Comparison of ENCODE assay signal across 8 cellular contexts in genomic region chr16:8621572-8622314, GRCh38. TPM values are rescaled to one million over a fixed set of nuclear protein-coding genes. Genes with fewer than 3 reads are reported as not detected.
DNase-seq lines count a peak whose midpoint lies in the region; ATAC-seq and TF ChIP-seq lines count a peak whose summit lies in the region.

TSS of gene METTL22 (plus strand) at chr16:8621698. CDS start at chr16:8625666, 3,968 bp downstream.

- peak within 1 kb of the TSS; percentile 89 for H3K27ac Mint-ChIP-seq in activated T-helper 17 cell treated with anti-CD3 and anti-CD28 coated beads, Interleukin-2, amount 50 U/mL, for 72 hours
- peak within 1 kb of the TSS; percentile 75 to 93 (median 87) for H3K27ac Mint-ChIP-seq in naive thymus-derived CD4-positive, alpha-beta T cell
- peak within 1 kb of the TSS; percentile 91 for H3K27ac Mint-ChIP-seq in stimulated activated memory B cell treated with anti-CD40 and anti-IgM and Interleukin-4, amounts not matched to agents 10 μg/mL and 1 μg/mL and 100 μg/mL, for 72 hours

- H3F3A ChIP-seq in DOHH2 (ENCODE audit: control insufficient read depth, insufficient read depth) (no peaks in the 10 kb centered on the region), GM23248 (ENCODE audit: insufficient read depth) (peaks cover 9% of the 10 kb centered on the region; the same call in 1 of the 2 replicates)

- peaks cover 4% of the 10 kb centered on the region for H3K27me3 Mint-ChIP-seq in activated T-helper 17 cell treated with anti-CD3 and anti-CD28 coated beads, Interleukin-2, amount 50 U/mL, for 72 hours
- H3K27me3 Mint-ChIP-seq in naive thymus-derived CD4-positive, alpha-beta T cell, result peaks cover 0 to 17% (median 6%) of the 10 kb centered on the region in 5 donors
- peaks cover 18% of the 10 kb centered on the region for H3K27me3 Mint-ChIP-seq in stimulated activated memory B cell treated with anti-CD40 and anti-IgM and Interleukin-4, amounts not matched to agents 10 μg/mL and 1 μg/mL and 100 μg/mL, for 72 hours

- H3K9me2 ChIP-seq in DOHH2 (replicated peaks; ENCODE audit: control insufficient read depth, low read length) (no peaks in the 10 kb centered on the region), GM23248 (ENCODE audit: insufficient read depth) (no peaks in the 10 kb centered on the region)

- TF ChIP-seq CTCF in DOHH2 (IDR thresholded peaks at IDR 0.05; ENCODE audit: low read depth, low read length, poor library complexity, severe bottlenecking), result no peak
- no peak for TF ChIP-seq CTCF in fibroblast of mammary gland (conservative IDR thresholded peaks at IDR 0.05; ENCODE audit: control insufficient read depth, insufficient read depth, low read depth, low read length)

- H3K9me3 ChIP-seq in DOHH2 (ENCODE audit: control insufficient read depth, insufficient read depth, low read length), result no peaks in the 10 kb centered on the region
- H3K9me3 ChIP-seq in GM23248 (ENCODE audit: low read depth), result no peaks in the 10 kb centered on the region
- H3K9me3 ChIP-seq in naive thymus-derived CD4-positive, alpha-beta T cell (ENCODE audit: control insufficient read depth in 2 of 3, low read length in 3 of 3), result no peaks in the 10 kb centered on the region

- peaks cover 21% of the 10 kb centered on the region for H3K4me1 ChIP-seq in DOHH2 (ENCODE audit: control insufficient read depth, low read length)
- H3K4me1 ChIP-seq in GM23248 (ENCODE audit: insufficient read depth), result peaks cover 21% of the 10 kb centered on the region
- H3K4me1 ChIP-seq in naive thymus-derived CD4-positive, alpha-beta T cell (ENCODE audit: control insufficient read depth in 2 of 2, insufficient read depth in 2 of 2, low read length in 2 of 2), result peaks cover 7 to 10% of the 10 kb centered on the region in 2 donors

- H3K27me3 ChIP-seq in DOHH2 (ENCODE audit: control insufficient read depth, low read length), result peaks cover 11% of the 10 kb centered on the region
- H3K27me3 ChIP-seq in GM23248 (replicated peaks; ENCODE audit: insufficient read depth), result no peaks in the 10 kb centered on the region
- no peaks in the 10 kb centered on the region for H3K27me3 ChIP-seq in naive thymus-derived CD4-positive, alpha-beta T cell (ENCODE audit: control insufficient read depth in 2 of 2, insufficient read depth in 2 of 2, low read length in 2 of 2)

- peaks cover 26% of the 10 kb centered on the region for H3K36me3 Mint-ChIP-seq in activated T-helper 17 cell treated with anti-CD3 and anti-CD28 coated beads, Interleukin-2, amount 50 U/mL, for 72 hours (ENCODE audit: low read depth)
- H3K36me3 Mint-ChIP-seq in naive thymus-derived CD4-positive, alpha-beta T cell, result peaks cover 0 to under 1% (median 0%) of the 10 kb centered on the region in 5 donors
- peaks cover 14% of the 10 kb centered on the region for H3K36me3 Mint-ChIP-seq in stimulated activated memory B cell treated with anti-CD40 and anti-IgM and Interleukin-4, amounts not matched to agents 10 μg/mL and 1 μg/mL and 100 μg/mL, for 72 hours

- H4K20me1 ChIP-seq in DOHH2 (ENCODE audit: control insufficient read depth, insufficient read depth, low read depth, low read length) (no peaks in the 10 kb centered on the region), GM23248 (ENCODE audit: insufficient read depth) (no peaks in the 10 kb centered on the region)

- H3K4me1 Mint-ChIP-seq in activated T-helper 17 cell treated with anti-CD3 and anti-CD28 coated beads, Interleukin-2, amount 50 U/mL, for 72 hours, result no peaks in the 10 kb centered on the region
- H3K4me1 Mint-ChIP-seq in naive thymus-derived CD4-positive, alpha-beta T cell, result peaks cover 17 to 40% (median 26%) of the 10 kb centered on the region in 7 donors
- H3K4me1 Mint-ChIP-seq in stimulated activated memory B cell treated with anti-CD40 and anti-IgM and Interleukin-4, amounts not matched to agents 10 μg/mL and 1 μg/mL and 100 μg/mL, for 72 hours, result peaks cover 36% of the 10 kb centered on the region

- H3K79me2 ChIP-seq in DOHH2 (ENCODE audit: control insufficient read depth, low read length) (peaks cover 39% of the 10 kb centered on the region), GM23248 (ENCODE audit: insufficient read depth) (peaks cover 45% of the 10 kb centered on the region)

- H3K36me3 ChIP-seq in DOHH2 (ENCODE audit: control insufficient read depth, low read length) (peaks cover 20% of the 10 kb centered on the region), GM23248 (ENCODE audit: low read depth) (peaks cover 12% of the 10 kb centered on the region)
- peaks cover 0 to 18% (median 8%) of the 10 kb centered on the region in 3 experiments for H3K36me3 ChIP-seq in naive thymus-derived CD4-positive, alpha-beta T cell (ENCODE audit: control insufficient read depth in 2 of 3, insufficient read depth in 3 of 3, low read length in 3 of 3)

- ATAC-seq in activated T-helper 17 cell treated with anti-CD3 and anti-CD28 coated beads, Interleukin-2, amount 50 U/mL, for 72 hours (replicated peaks), result peak; percentile 96
- ATAC-seq in naive thymus-derived CD4-positive, alpha-beta T cell, result peak; percentile 99
- peak; percentile 95 for ATAC-seq in stimulated activated memory B cell treated with anti-CD40 and anti-IgM and Interleukin-4, amounts not matched to agents 10 μg/mL and 1 μg/mL and 100 μg/mL, for 72 hours

- peak within 1 kb of the TSS; percentile 66 for H3K4me2 ChIP-seq in DOHH2 (ENCODE audit: low read length)
- peak within 1 kb of the TSS; percentile 94 for H3K4me2 ChIP-seq in GM23248 (ENCODE audit: unreplicated experiment)

- 1 to 2% methylated on average over 32 to 43 of the region's 51 CpGs for WGBS in GM23248 (ENCODE audit: low coverage in 1 of 2, low lambda C conversion rate in 2 of 2, missing lambda C conversion rate in 2 of 2), 2 experiments

- POLR2A ChIA-PET in naive thymus-derived CD4-positive, alpha-beta T cell (lab: Charles Lee), result interaction anchor here (1.2 to 2.4 kb wide), 3 partner anchors 177 to 472 kb away, joined by 3 to 9 read pairs (median 5); partner anchors contain the start of gene HAPSTR1

- DNase-seq in GM23248 (peak; percentile 92), LHCN-M2 (ENCODE audit: low read depth) (peak; percentile 73), RPMI8226 (peak; percentile 96), fibroblast of mammary gland (ENCODE audit: low read depth) (peak; percentile 81)
- peak; percentile 83 to 98 (median 90) for DNase-seq in naive thymus-derived CD4-positive, alpha-beta T cell

- H3K9ac ChIP-seq in GM23248, result peak within 1 kb of the TSS; percentile 100

- H3K4me3 Mint-ChIP-seq in activated T-helper 17 cell treated with anti-CD3 and anti-CD28 coated beads, Interleukin-2, amount 50 U/mL, for 72 hours, result peak within 1 kb of the TSS; percentile 90
- H3K4me3 Mint-ChIP-seq in naive thymus-derived CD4-positive, alpha-beta T cell, result peak within 1 kb of the TSS; percentile 93 to 100 (median 95)
- peak within 1 kb of the TSS; percentile 91 for H3K4me3 Mint-ChIP-seq in stimulated activated memory B cell treated with anti-CD40 and anti-IgM and Interleukin-4, amounts not matched to agents 10 μg/mL and 1 μg/mL and 100 μg/mL, for 72 hours

- H3K9me3 Mint-ChIP-seq in activated T-helper 17 cell treated with anti-CD3 and anti-CD28 coated beads, Interleukin-2, amount 50 U/mL, for 72 hours, result no peaks in the 10 kb centered on the region
- H3K9me3 Mint-ChIP-seq in naive thymus-derived CD4-positive, alpha-beta T cell, result no peaks in the 10 kb centered on the region
- no peaks in the 10 kb centered on the region for H3K9me3 Mint-ChIP-seq in stimulated activated memory B cell treated with anti-CD40 and anti-IgM and Interleukin-4, amounts not matched to agents 10 μg/mL and 1 μg/mL and 100 μg/mL, for 72 hours

- CTCF ChIA-PET in naive thymus-derived CD4-positive, alpha-beta T cell (lab: Charles Lee), result interaction anchor here (0.8 kb wide), 1 partner anchor 22 kb away, joined by 3 read pairs; no protein-coding TSS in a partner anchor

- H3K4me3 ChIP-seq in DOHH2 (ENCODE audit: low read length) (peak within 1 kb of the TSS; percentile 93), GM23248 (peak within 1 kb of the TSS; percentile 95), fibroblast of mammary gland (ENCODE audit: control insufficient read depth, low read depth, low read length) (peak within 1 kb of the TSS; percentile 100)
- peak within 1 kb of the TSS; percentile 97 for H3K4me3 ChIP-seq in naive thymus-derived CD4-positive, alpha-beta T cell (ENCODE audit: low read length)

- H3K27ac ChIP-seq in DOHH2 (ENCODE audit: low read depth, low read length), result peak within 1 kb of the TSS; percentile 17; the same call in 1 of the 2 replicates
- H3K27ac ChIP-seq in GM23248, result peak within 1 kb of the TSS; percentile 90
- peak within 1 kb of the TSS; percentile 92 for H3K27ac ChIP-seq in naive thymus-derived CD4-positive, alpha-beta T cell (ENCODE audit: low read depth, low read length)

- H2AFZ ChIP-seq in GM23248, result peak within 1 kb of the TSS; percentile 93

- in situ Hi-C loops in GM23248 (cut with MboI), result no loop called here

- intact Hi-C loops in naive thymus-derived CD4-positive, alpha-beta T cell (cut with micrococcal nuclease), result loop anchor here (1.0 to 5.0 kb wide), 10 partner anchors 23 to 471 kb away; partner anchors contain the start of genes ABAT (in 2 of the 2), HAPSTR1 (in 2 of the 2), PMM2 (in 2 of the 2) and TMEM186 (in 2 of the 2)

RNA-seq across cellular contexts. Expression of gene METTL22, which starts in this region (rescaled TPM):
- 31.5 and 36.9 TPM in 2 replicates for total RNA-seq in GM23248 (2014; rRNA removed; shearing (Covaris generic))
- polyA plus RNA-seq in GM23248 (2016; fragmentation: Nextera tagmentation; extraction: Ambion mirVana), result 41.6 and 46.1 TPM in 2 replicates
- total RNA-seq in LHCN-M2 (2014; rRNA removed), result 10.1 and 17.1 TPM in 2 replicates
- polyA plus RNA-seq in LHCN-M2 (2012), result 16.7 TPM
- 10 to 100 TPM; 28.7 to 40.6 TPM for total RNA-seq in activated T-helper 17 cell treated with anti-CD3 and anti-CD28 coated beads, Interleukin-2, amount 50 U/mL, for 72 hours
- total RNA-seq in naive thymus-derived CD4-positive, alpha-beta T cell, result 10 to 100 TPM; 28.9 to 59.4 (median 48.9) TPM
- polyA plus RNA-seq in naive thymus-derived CD4-positive, alpha-beta T cell, result 10 to 100 TPM; 16.6 to 20.9 TPM

Comparison
In these comparisons a context has a peak if more than half of its experiments do, and no peak if none do; other contexts are left out.
1. Peak in every context shown above with its lines: DNase-seq, ATAC-seq, H3K4me3 ChIP-seq and H3K27ac ChIP-seq.
2. H3K27ac ChIP-seq: peak in every context shown above with its lines; median percentile 92 in naive thymus-derived CD4-positive, alpha-beta T cell; 90 in GM23248; 17 in DOHH2.